18 cellular contexts compared by ENCODE assay signal in the genomic region with DNA sequence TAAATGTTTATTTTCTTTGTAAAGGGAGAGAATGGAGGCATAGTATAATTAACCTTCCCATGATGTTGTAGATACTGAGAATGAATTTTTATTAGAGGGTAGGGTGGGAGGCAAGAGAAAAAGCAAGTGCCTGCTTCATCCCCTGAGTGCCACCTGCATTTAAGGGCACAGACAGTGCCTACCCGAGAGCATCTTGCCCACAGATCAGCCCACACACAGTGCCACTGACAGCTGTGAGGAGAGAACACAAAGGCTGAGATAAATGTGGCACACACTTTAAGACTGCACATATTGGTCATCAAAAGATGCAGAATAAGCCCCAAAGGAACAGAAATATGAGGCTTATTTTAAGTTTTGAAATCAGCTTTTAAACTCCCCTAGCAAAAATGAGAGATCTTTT.
"Had no signal": no experiment of that assay in that cellular context is flagged by ENCODE, and none has a peak within 500 bp of the region (broad histone marks: within the 10 kb centered on the region; RNA-seq: fewer than 3 reads in every experiment).

No MANE protein-coding gene starts in this region.

- ATAC-seq: K562 had no signal

- DNase-seq: Kasumi-1, MM.1S, NCI-H1092 treated with DMSO at 0.1 percent for 48 hours, NCI-H1436, NCI-H187, NCI-H2029, NCI-H2081 treated with DMSO at 0.1 percent for 48 hours, NCI-H2171, NCI-H345, NCI-H446 treated with DMSO at 0.1 percent for 48 hours, NCI-H510A treated with DMSO at 0.1 percent for 48 hours, NCI-H526, NCI-H774, Right ventricle myocardium superior, RPMI8226, SK-N-SH, SW 1271 had no signal
